In the genomic region with DNA sequence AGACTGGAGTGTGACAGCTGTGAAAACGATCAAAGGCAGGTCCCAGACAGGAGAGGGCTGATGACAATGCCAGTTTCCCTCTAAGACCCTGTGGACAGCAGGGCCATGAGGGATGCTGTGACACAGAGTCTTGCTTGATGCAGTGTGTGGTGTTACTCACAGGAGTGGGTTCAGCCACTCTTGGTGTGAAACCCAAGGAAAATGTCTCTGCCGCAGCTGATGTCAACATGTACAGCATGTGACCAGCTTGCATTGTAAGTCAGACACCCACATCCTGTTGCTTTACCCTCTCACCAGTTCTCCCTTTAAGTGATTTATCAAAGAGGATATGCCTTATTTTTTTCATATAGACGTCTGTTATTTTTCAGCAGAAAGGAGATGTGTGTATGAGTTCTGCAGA, we compare ENCODE assay signal across 8 cellular contexts.
DNase-seq lines count a peak whose midpoint lies in the region; ATAC-seq, FAIRE-seq and TF ChIP-seq lines count a peak whose summit lies in the region.

No MANE protein-coding gene starts in this region.

- H3K27me3 ChIP-seq in bronchial epithelial cell (ENCODE audit: control insufficient read depth, insufficient read depth, low read length): no peaks in the 10 kb centered on the region

- no peak for TF ChIP-seq CTCF in bronchial epithelial cell (IDR thresholded peaks at IDR 0.05; ENCODE audit: insufficient read depth, low read length, severe bottlenecking)
- no peak for TF ChIP-seq CTCF in omental fat pad (IDR thresholded peaks at IDR 0.05)

- no peaks in the 10 kb centered on the region for H3K36me3 ChIP-seq in bronchial epithelial cell (ENCODE audit: control insufficient read depth, insufficient read depth, low read length)

- ATAC-seq in HG03460 (IDR thresholded peaks at IDR 0.05; ENCODE audit: unreplicated experiment): peak; percentile 89
- peak; percentile 54 for ATAC-seq in omental fat pad (ENCODE audit: low FRiP score)

- peak; percentile 7 for FAIRE-seq in bronchial epithelial cell (lab: Jason Lieb, UNC)

- peak; percentile 27 to 57 for DNase-seq in NCI-H2081 (lab: John Stamatoyannopoulos, UW)
- DNase-seq in NCI-H2081 treated with DMSO at 0.1 percent for 48 hours (lab: John Stamatoyannopoulos, UW): no peak
- peak; percentile 72 for DNase-seq in T-helper 9 cell
- peak; percentile 62 for DNase-seq in bronchial epithelial cell (ENCODE audit: low read depth)
- no peak for DNase-seq in omental fat pad (ENCODE audit: low spot score)
- peak; percentile 59 for DNase-seq in ureter (ENCODE audit: low spot score)
- no peak for DNase-seq in HuH-7.5 (ENCODE audit: low spot score)

- H3K4me3 ChIP-seq in bronchial epithelial cell (ENCODE audit: low read depth, low read length): no peak overlapping the region

Comparison
In these comparisons a context has a peak if more than half of its experiments do, and no peak if none do; other contexts are left out.
1. DNase-seq: peak in NCI-H2081 (2 of 2), T-helper 9 cell (single experiment), bronchial epithelial cell (single experiment) and ureter (single experiment); none in NCI-H2081 treated with DMSO at 0.1 percent for 48 hours (single experiment), omental fat pad (single experiment) and HuH-7.5 (single experiment).